Comparison of ENCODE assay signal across 8 cellular contexts in the genomic region with DNA sequence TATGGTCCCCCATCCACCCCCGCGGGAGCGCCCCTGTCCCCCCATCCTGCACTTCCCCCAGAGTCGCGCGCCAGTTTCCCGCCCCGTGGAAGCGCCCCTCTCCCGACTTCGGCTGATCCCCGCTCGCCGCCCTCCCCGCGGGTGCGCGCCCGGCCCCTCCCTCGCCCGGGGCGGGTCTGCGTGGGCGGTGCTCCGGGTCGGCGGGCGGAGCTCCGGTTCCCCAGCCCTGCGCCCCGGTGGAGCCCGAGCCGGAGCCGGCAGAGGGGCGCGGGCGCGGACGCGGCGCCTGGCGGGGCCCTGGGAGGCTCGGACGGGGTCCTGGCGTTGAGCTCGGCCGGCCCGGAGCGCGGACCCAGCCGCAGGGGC. TPM values are rescaled to one million over a fixed set of nuclear protein-coding genes. Genes with fewer than 3 reads are reported as not detected.
DNase-seq lines count a peak whose midpoint lies in the region; ATAC-seq and TF ChIP-seq lines count a peak whose summit lies in the region.

A gene (plus strand): TSS at position 223 of the 366 bp plus-strand sequence. CDS start 148 bp downstream, outside the sequence.

- H3K9ac ChIP-seq in endocrine pancreas (ENCODE audit: control insufficient read depth, insufficient read depth, low read length): peak within 1 kb of the TSS; percentile 61

- H3K4me3 ChIP-seq in endocrine pancreas (ENCODE audit: control insufficient read depth, insufficient read depth, low read length): peak within 1 kb of the TSS; percentile 64

- H3K27me3 ChIP-seq in endocrine pancreas (ENCODE audit: control insufficient read depth, insufficient read depth, low read length): no peaks in the 10 kb centered on the region

- peak within 1 kb of the TSS; percentile 51 for H3K4me3 Mint-ChIP-seq in activated CD4-positive, alpha-beta memory T cell treated with anti-CD3 and anti-CD28 coated beads, Interleukin-2, amount 10 ng/mL, durations not matched to agents 7 days and 5 days
- H3K4me3 Mint-ChIP-seq in neural crest cell (peak within 1 kb of the TSS; percentile 93), type B pancreatic cell (peak within 1 kb of the TSS; percentile 86)

- TF ChIP-seq CTCF in neural crest cell (conservative IDR thresholded peaks at IDR 0.05): no peak
- TF ChIP-seq CTCF in type B pancreatic cell (conservative IDR thresholded peaks at IDR 0.05): no peak

- no peaks in the 10 kb centered on the region for H3K9me3 Mint-ChIP-seq in activated CD4-positive, alpha-beta memory T cell treated with anti-CD3 and anti-CD28 coated beads, Interleukin-2, amount 10 ng/mL, durations not matched to agents 7 days and 5 days
- no peaks in the 10 kb centered on the region for H3K9me3 Mint-ChIP-seq in neural crest cell
- H3K9me3 Mint-ChIP-seq in type B pancreatic cell: no peaks in the 10 kb centered on the region

- H3K27me3 Mint-ChIP-seq in activated CD4-positive, alpha-beta memory T cell treated with anti-CD3 and anti-CD28 coated beads, Interleukin-2, amount 10 ng/mL, durations not matched to agents 7 days and 5 days: peaks cover 51% of the 10 kb centered on the region
- H3K27me3 Mint-ChIP-seq in neural crest cell (ENCODE audit: low read depth) (peaks cover 86% of the 10 kb centered on the region), type B pancreatic cell (peaks cover 80% of the 10 kb centered on the region)

- H3K36me3 ChIP-seq in endocrine pancreas (ENCODE audit: control insufficient read depth, insufficient read depth, low read length): no peaks in the 10 kb centered on the region

- no peaks in the 10 kb centered on the region for H3K9me3 ChIP-seq in endocrine pancreas (ENCODE audit: control insufficient read depth, low read length)

- POLR2A ChIA-PET in activated CD4-positive, alpha-beta memory T cell treated with anti-CD3 and anti-CD28 coated beads, Interleukin-2, amount 10 ng/mL, durations not matched to agents 7 days and 5 days (lab: Charles Lee): interaction anchor here (1.4 kb wide), 1 partner anchor 23 kb away, joined by 4 read pairs; no protein-coding TSS in a partner anchor

- peak; percentile 69 for DNase-seq in AG08395 (ENCODE audit: low spot score)
- peak; percentile 59 for DNase-seq in activated CD4-positive, alpha-beta memory T cell treated with anti-CD3 and anti-CD28 coated beads, Interleukin-2, amount 10 ng/mL, durations not matched to agents 7 days and 5 days
- DNase-seq in neural crest cell (ENCODE audit: low read depth, low spot score): peak; percentile 45
- no peak for DNase-seq in type B pancreatic cell (ENCODE audit: extremely low spot score, unreplicated experiment)
- DNase-seq in NCI-H774 (lab: John Stamatoyannopoulos, UW): no peak

- peaks cover 5% of the 10 kb centered on the region for H3K4me1 ChIP-seq in endocrine pancreas (ENCODE audit: control insufficient read depth, insufficient read depth, low read length)

- H3K27ac Mint-ChIP-seq in activated CD4-positive, alpha-beta memory T cell treated with anti-CD3 and anti-CD28 coated beads, Interleukin-2, amount 10 ng/mL, durations not matched to agents 7 days and 5 days: no peak within 1 kb of the TSS
- no peak within 1 kb of the TSS for H3K27ac Mint-ChIP-seq in neural crest cell (ENCODE audit: unreplicated experiment)
- H3K27ac Mint-ChIP-seq in type B pancreatic cell: peak within 1 kb of the TSS; percentile 15

- no peaks in the 10 kb centered on the region for H3K36me3 Mint-ChIP-seq in activated CD4-positive, alpha-beta memory T cell treated with anti-CD3 and anti-CD28 coated beads, Interleukin-2, amount 10 ng/mL, durations not matched to agents 7 days and 5 days (ENCODE audit: low read depth)
- peaks cover 3% of the 10 kb centered on the region for H3K36me3 Mint-ChIP-seq in neural crest cell (ENCODE audit: low read depth)
- H3K36me3 Mint-ChIP-seq in type B pancreatic cell: no peaks in the 10 kb centered on the region

- CTCF ChIA-PET in activated CD4-positive, alpha-beta memory T cell treated with anti-CD3 and anti-CD28 coated beads, Interleukin-2, amount 10 ng/mL, durations not matched to agents 7 days and 5 days (lab: Charles Lee): no interaction called here

- ATAC-seq in HG02678 (IDR thresholded peaks at IDR 0.05; ENCODE audit: unreplicated experiment) (peak; percentile 52), HG03565 (IDR thresholded peaks at IDR 0.05; ENCODE audit: unreplicated experiment) (no peak)

- H3K4me1 Mint-ChIP-seq in activated CD4-positive, alpha-beta memory T cell treated with anti-CD3 and anti-CD28 coated beads, Interleukin-2, amount 10 ng/mL, durations not matched to agents 7 days and 5 days: peaks cover 20% of the 10 kb centered on the region
- H3K4me1 Mint-ChIP-seq in neural crest cell (peaks cover 10% of the 10 kb centered on the region), type B pancreatic cell (ENCODE audit: unreplicated experiment) (peaks cover 5% of the 10 kb centered on the region)

RNA-seq across cellular contexts. Expression of the gene that starts here (rescaled TPM):
- total RNA-seq in activated CD4-positive, alpha-beta memory T cell treated with anti-CD3 and anti-CD28 coated beads, Interleukin-2, amount 10 ng/mL, durations not matched to agents 7 days and 5 days: under 1 TPM in 1 of 2 experiments, not detected in 1; 0.13 TPM
- total RNA-seq in neural crest cell (0.36 and 0.47 TPM in 2 replicates), type B pancreatic cell (ENCODE audit: low replicate concordance) (0.45 and 1.1 TPM in 2 replicates)

Comparison
In these comparisons a context has a peak if more than half of its experiments do, and no peak if none do; other contexts are left out.
1. Peak in DNase-seq in activated CD4-positive, alpha-beta memory T cell treated with anti-CD3 and anti-CD28 coated beads, Interleukin-2, amount 10 ng/mL, durations not matched to agents 7 days and 5 days; RNA of the gene not detected or under 1 TPM.
2. Peak in DNase-seq in neural crest cell; RNA of the gene not detected or under 1 TPM.